ENCODE assay signal across 18 cellular contexts in the genomic region with DNA sequence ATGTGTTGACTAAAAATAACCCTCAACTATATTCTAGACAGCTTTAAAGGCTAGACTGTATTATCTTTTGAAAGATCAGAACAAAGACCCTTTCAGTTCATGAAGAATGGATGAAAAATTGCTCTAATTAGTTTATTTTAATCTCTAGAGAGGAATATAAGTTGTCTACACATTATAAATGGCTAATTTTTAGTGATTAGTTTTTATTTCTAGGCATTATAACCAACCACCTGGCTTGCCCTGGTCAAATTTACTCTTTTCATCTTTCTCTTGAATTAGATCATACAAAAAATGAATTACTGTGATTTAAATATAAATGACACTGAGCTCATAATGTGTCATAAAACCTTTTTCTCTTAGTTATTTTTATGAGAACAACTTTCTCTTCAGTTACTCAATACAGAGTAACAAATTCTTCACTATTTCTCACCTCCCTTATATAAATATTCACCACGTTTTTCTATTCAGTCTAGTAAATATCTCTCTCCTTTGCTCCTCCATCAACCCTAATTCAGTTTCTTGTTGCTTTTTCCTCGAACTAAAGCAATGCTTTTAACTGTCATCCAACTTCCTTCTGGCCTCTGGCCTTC.
DNase-seq lines count a peak whose midpoint lies in the region; ATAC-seq, FAIRE-seq and TF ChIP-seq lines count a peak whose summit lies in the region.
"Had no signal": no experiment of that assay in that cellular context is flagged by ENCODE, and none has a peak within 500 bp of the region (broad histone marks: within the 10 kb centered on the region; RNA-seq: fewer than 3 reads in every experiment).

No MANE protein-coding gene starts in this region.

- H3K9ac ChIP-seq in smooth muscle cell (ENCODE audit: low read depth): no peak overlapping the region

- no peak for TF ChIP-seq EP300 in transverse colon (IDR thresholded peaks at IDR 0.05; ENCODE audit: low read depth)

- H3K79me2 ChIP-seq in smooth muscle cell (ENCODE audit: low read depth): no peaks in the 10 kb centered on the region

- H3K9me3 ChIP-seq in RWPE2 (ENCODE audit: severe bottlenecking) (no peaks in the 10 kb centered on the region), smooth muscle cell (replicated peaks; ENCODE audit: low read depth) (no peaks in the 10 kb centered on the region), transverse colon (no peaks in the 10 kb centered on the region)

- no peak for TF ChIP-seq CTCF in RWPE2 (IDR thresholded peaks at IDR 0.05; ENCODE audit: poor library complexity, severe bottlenecking)
- TF ChIP-seq CTCF in smooth muscle cell (IDR thresholded peaks at IDR 0.05; ENCODE audit: borderline replicate concordance, insufficient read depth, poor library complexity, severe bottlenecking): no peak
- TF ChIP-seq CTCF in transverse colon (IDR thresholded peaks at IDR 0.05): no peak

- H3K4me1 ChIP-seq in RWPE2 (ENCODE audit: insufficient read depth, poor library complexity, severe bottlenecking): peaks cover 13% of the 10 kb centered on the region
- peaks cover 9% of the 10 kb centered on the region for H3K4me1 ChIP-seq in smooth muscle cell (ENCODE audit: low read depth)
- H3K4me1 ChIP-seq in transverse colon: no peaks in the 10 kb centered on the region
- H3K4me1 ChIP-seq: SJSA1 had no signal

- DNase-seq in NCI-H1436 (lab: John Stamatoyannopoulos, UW): peak; percentile 17
- DNase-seq in RWPE2 (ENCODE audit: low spot score): no peak
- DNase-seq in epithelial cell of prostate (ENCODE audit: low read depth, low spot score): no peak
- no peak for DNase-seq in smooth muscle cell (lab: John Stamatoyannopoulos, UW; ENCODE audit: unreplicated experiment)
- no peak for DNase-seq in HTR-8/SVneo (ENCODE audit: insufficient read length, low spot score)
- no peak for DNase-seq in activated effector memory CD4-positive, alpha-beta T cell treated with anti-CD3 and anti-CD28 coated beads, Interleukin-2, amount 50 U/mL, for 16 hours
- no peak for DNase-seq in transverse colon
- DNase-seq: CD8-positive, alpha-beta T cell; DMS153; EL; GOT3; NCI-H1048; NCI-H187 treated with DMSO at 0.1 percent for 48 hours; NCI-H2171 treated with DMSO at 0.1 percent for 48 hours; RPMI8226 had no signal

- H3K27ac ChIP-seq in RWPE2 (ENCODE audit: poor library complexity, severe bottlenecking) (peak overlapping the region; percentile 19), epithelial cell of prostate (peak overlapping the region; percentile 11), smooth muscle cell (ENCODE audit: low read depth) (peak overlapping the region; percentile 40), transverse colon (no peak overlapping the region)
- H3K27ac ChIP-seq: HL-60, SJSA1 had no signal

- H3K27me3 ChIP-seq in RWPE2 (ENCODE audit: insufficient read depth, poor library complexity, severe bottlenecking) (no peaks in the 10 kb centered on the region), smooth muscle cell (ENCODE audit: low read depth) (no peaks in the 10 kb centered on the region), transverse colon (no peaks in the 10 kb centered on the region)
- H3K27me3 ChIP-seq: SJSA1 had no signal

- H3K4me3 ChIP-seq in RWPE2 (ENCODE audit: severe bottlenecking) (no peak overlapping the region), smooth muscle cell (no peak overlapping the region), transverse colon (no peak overlapping the region)
- H3K4me3 ChIP-seq: K562, SJSA1 had no signal

- ATAC-seq in RWPE2 (ENCODE audit: low read depth): 0 out of 3 replicates have a peak, but pooled peaks have one; percentile 11
- ATAC-seq: CD8-positive, alpha-beta T cell; K562 had no signal

- no peaks in the 10 kb centered on the region for H3F3A ChIP-seq in smooth muscle cell (ENCODE audit: low read depth)

- in situ Hi-C loops in transverse colon (cut with MboI; ENCODE audit: low pct_ligation_motif_present in 1 of 4, low pct_unique_long_range_greater_than_20kb in 1 of 4, low sequenced_read_pairs in 3 of 4): no loop called here

- no peaks in the 10 kb centered on the region for H4K20me1 ChIP-seq in smooth muscle cell (ENCODE audit: low read depth)

- H3K36me3 ChIP-seq in RWPE2 (ENCODE audit: low read depth) (no peaks in the 10 kb centered on the region), smooth muscle cell (ENCODE audit: low read depth) (no peaks in the 10 kb centered on the region), transverse colon (no peaks in the 10 kb centered on the region)
- H3K36me3 ChIP-seq: SJSA1 had no signal

- 64% methylated on average over 2 of the region's 2 CpGs for WGBS in smooth muscle cell (ENCODE audit: low lambda C conversion rate)
- WGBS in transverse colon (ENCODE audit: low coverage in 1 of 2), 2 donors: 36 to 54% methylated on average over 2 of the region's 2 CpGs

- H2AFZ ChIP-seq in smooth muscle cell (ENCODE audit: low read depth): peak overlapping the region; percentile 50

- no peak for FAIRE-seq in HTR-8/SVneo (lab: Jason Lieb, UNC)
- FAIRE-seq: K562 had no signal

- H3K4me2 ChIP-seq in smooth muscle cell: peak overlapping the region; percentile 40

- TF ChIP-seq POLR2A in transverse colon (IDR thresholded peaks at IDR 0.05): no peak

- intact Hi-C loops in transverse colon (cut with DNase I; ENCODE audit: low total_unique reads): no loop called here

Comparison
In these comparisons a context has a peak if more than half of its experiments do, and no peak if none do; other contexts are left out.
1. H3K27ac ChIP-seq: peak in RWPE2 (single experiment), epithelial cell of prostate (single experiment) and smooth muscle cell (single experiment); none in transverse colon (0 of 4).